ENCODE assay signal across 22 cellular contexts in the genomic region with DNA sequence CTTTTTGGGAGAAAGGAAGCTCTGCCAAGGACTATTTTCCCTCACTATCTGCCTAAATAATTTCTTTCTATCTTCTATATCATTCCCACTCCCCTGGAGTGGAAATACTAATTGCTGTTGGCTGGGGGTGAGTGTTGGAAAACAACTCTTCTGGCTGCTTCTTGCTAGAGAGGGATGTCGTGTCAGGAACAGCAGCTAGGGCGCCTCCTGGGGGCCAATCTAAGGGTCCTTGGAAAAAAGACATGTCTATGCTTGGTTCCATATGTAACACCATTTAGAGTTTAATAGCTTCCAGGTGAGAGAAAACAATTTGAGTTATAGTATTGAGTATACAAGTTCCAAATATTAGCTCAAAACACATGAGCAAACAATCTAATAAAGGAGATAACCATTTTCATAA.
"Had no signal": no experiment of that assay in that cellular context is flagged by ENCODE, and none has a peak within 500 bp of the region (broad histone marks: within the 10 kb centered on the region; RNA-seq: fewer than 3 reads in every experiment).

No MANE protein-coding gene starts in this region.

- H3K4me1 ChIP-seq: Peyer's patch, SJSA1 had no signal

- H3K4me3 ChIP-seq: Peyer's patch, SJSA1 had no signal

- FAIRE-seq: colon had no signal

- H3K27me3 ChIP-seq: Peyer's patch, SJSA1 had no signal

- H3K9me3 ChIP-seq: Peyer's patch, SJSA1 had no signal

- ATAC-seq: activated T-cell treated with anti-CD3 and anti-CD28 coated beads, Interleukin-2, amount 50 U/mL, for 4 hours; T-helper 17 cell had no signal

- H3K27ac ChIP-seq: Peyer's patch, RWPE1, SJSA1 had no signal

- DNase-seq: activated CD4-positive, alpha-beta memory T cell treated with anti-CD3 and anti-CD28 coated beads for 36 hours; activated CD4-positive, alpha-beta T cell treated with anti-CD3 and anti-CD28 coated beads, Interleukin-2, amount 10 ng/mL, durations not matched to agents 7 days and 5 days; activated CD4-positive, CD25-positive, alpha-beta regulatory T cell; activated CD8-positive, alpha-beta memory T cell treated with anti-CD3 and anti-CD28 coated beads for 24 hours; activated gamma-delta T cell; activated naive CD4-positive, alpha-beta T cell treated with anti-CD3 and anti-CD28 coated beads for 36 hours; activated T-cell treated with anti-CD3 and anti-CD28 coated beads, Interleukin-2, amount 50 U/mL, for 4 hours; amygdala; cerebellar nuclear complex; NCI-H1048; NCI-H146; NCI-H187 treated with DMSO at 0.1 percent for 48 hours; NCI-H2081 treated with DMSO at 0.1 percent for 48 hours; NCI-H446; NCI-H524; Peyer's patch; Right ventricle myocardium superior; T-helper 17 cell; T-helper 9 cell had no signal

- H3K36me3 ChIP-seq: Peyer's patch, SJSA1 had no signal
